Comparison of ENCODE assay signal across 18 cellular contexts in genomic region chr2:12033494-12033893, GRCh38.
DNase-seq lines count a peak whose midpoint lies in the region; ATAC-seq, FAIRE-seq and TF ChIP-seq lines count a peak whose summit lies in the region.
"Had no signal": no experiment of that assay in that cellular context is flagged by ENCODE, and none has a peak within 500 bp of the region (broad histone marks: within the 10 kb centered on the region; RNA-seq: fewer than 3 reads in every experiment).

No MANE protein-coding gene starts in this region.

- no peak for ATAC-seq in stimulated activated memory B cell treated with anti-CD40 and anti-IgM and Interleukin-4, amounts not matched to agents 10 μg/mL and 1 μg/mL and 100 μg/mL, for 72 hours

- no peaks in the 10 kb centered on the region for H4K20me1 ChIP-seq in BLaER1 treated with 17β-estradiol and CSF1 and Interleukin-3, amounts not matched to agents 10 nM and 100 nM
- no peaks in the 10 kb centered on the region for H4K20me1 ChIP-seq in astrocyte (ENCODE audit: insufficient read depth, low read length)

- peak overlapping the region in 5 of 11 experiments; percentile 1 to 77 (median 67); a peak in 9 of 22 replicates for H3K27ac ChIP-seq in BLaER1 treated with 17β-estradiol and CSF1 and Interleukin-3, amounts not matched to agents 10 nM and 100 nM
- H3K27ac ChIP-seq in astrocyte (ENCODE audit: low read depth, low read length): no peak overlapping the region
- H3K27ac ChIP-seq: RWPE1 had no signal

- H3K9me3 Mint-ChIP-seq in astrocyte (ENCODE audit: unreplicated experiment): peaks cover 11% of the 10 kb centered on the region
- H3K9me3 Mint-ChIP-seq in stimulated activated memory B cell treated with anti-CD40 and anti-IgM and Interleukin-4, amounts not matched to agents 10 μg/mL and 1 μg/mL and 100 μg/mL, for 72 hours: peaks cover 5% of the 10 kb centered on the region

- H3K27ac Mint-ChIP-seq in astrocyte (ENCODE audit: unreplicated experiment): no peak overlapping the region
- H3K27ac Mint-ChIP-seq in stimulated activated memory B cell treated with anti-CD40 and anti-IgM and Interleukin-4, amounts not matched to agents 10 μg/mL and 1 μg/mL and 100 μg/mL, for 72 hours: peak overlapping the region; percentile 48

- peak; percentile 27 for DNase-seq in NAMALWA (ENCODE audit: low spot score)
- no peak for DNase-seq in astrocyte (ENCODE audit: low read depth)
- DNase-seq in ureter (ENCODE audit: low spot score): no peak
- no peak for DNase-seq in germinal center (ENCODE audit: low spot score)
- no peak for DNase-seq in GM10266 (ENCODE audit: extremely low spot score)
- DNase-seq: ACHN, GF-D8, GOT3, KG1, NCI-H1417 treated with DMSO at 0.1 percent for 48 hours, NCI-H187 treated with DMSO at 0.1 percent for 48 hours, NCI-H2227 treated with DMSO at 0.1 percent for 48 hours, NCI-H510A treated with DMSO at 0.1 percent for 48 hours, NCI-H774, SIG-M5 had no signal

- H3K9me3 ChIP-seq in BLaER1 treated with 17β-estradiol and CSF1 and Interleukin-3, amounts not matched to agents 10 nM and 100 nM (replicated peaks in 1 of 11): peaks cover 4 to 25% (median 14%) of the 10 kb centered on the region in 11 experiments
- no peaks in the 10 kb centered on the region for H3K9me3 ChIP-seq in astrocyte (ENCODE audit: insufficient read depth, low read depth, low read length)

- peaks cover 5% of the 10 kb centered on the region for H3K36me3 Mint-ChIP-seq in astrocyte (ENCODE audit: low read depth, unreplicated experiment)
- H3K36me3 Mint-ChIP-seq in stimulated activated memory B cell treated with anti-CD40 and anti-IgM and Interleukin-4, amounts not matched to agents 10 μg/mL and 1 μg/mL and 100 μg/mL, for 72 hours: peaks cover 2% of the 10 kb centered on the region

- TF ChIP-seq CTCF in astrocyte (IDR thresholded peaks at IDR 0.05; ENCODE audit: insufficient read depth, low read depth, low read length) (no peak), GM10266 (IDR thresholded peaks at IDR 0.05; ENCODE audit: control insufficient read depth, insufficient read depth, low read depth, missing control alignments) (no peak)

- H3K4me3 Mint-ChIP-seq in astrocyte (ENCODE audit: unreplicated experiment): no peak overlapping the region
- H3K4me3 Mint-ChIP-seq in stimulated activated memory B cell treated with anti-CD40 and anti-IgM and Interleukin-4, amounts not matched to agents 10 μg/mL and 1 μg/mL and 100 μg/mL, for 72 hours: no peak overlapping the region

- H3K4me2 ChIP-seq in BLaER1 treated with 17β-estradiol and CSF1 and Interleukin-3, amounts not matched to agents 10 nM and 100 nM: peak overlapping the region; percentile 3 to 89 (median 64); a peak in 19 of 22 replicates
- H3K4me2 ChIP-seq in astrocyte (ENCODE audit: low read length): peak overlapping the region; percentile 5

- peaks cover 5 to 67% (median 60%) of the 10 kb centered on the region in 10 experiments; a peak in 19 of 20 replicates for H3K4me1 ChIP-seq in BLaER1 treated with 17β-estradiol and CSF1 and Interleukin-3, amounts not matched to agents 10 nM and 100 nM
- H3K4me1 ChIP-seq in astrocyte (ENCODE audit: insufficient read depth, low read length): peaks cover 4% of the 10 kb centered on the region

- peaks cover 0 to 33% (median 0%) of the 10 kb centered on the region in 11 experiments; a peak in 5 of 22 replicates for H3K27me3 ChIP-seq in BLaER1 treated with 17β-estradiol and CSF1 and Interleukin-3, amounts not matched to agents 10 nM and 100 nM
- H3K27me3 ChIP-seq in astrocyte (ENCODE audit: insufficient read depth, low read length): no peaks in the 10 kb centered on the region

- peak overlapping the region in 2 of 11 experiments; percentile 39 to 66; a peak in 4 of 22 replicates for H3K9ac ChIP-seq in BLaER1 treated with 17β-estradiol and CSF1 and Interleukin-3, amounts not matched to agents 10 nM and 100 nM
- no peak overlapping the region for H3K9ac ChIP-seq in astrocyte (ENCODE audit: low read length)

- no peaks in the 10 kb centered on the region for H3K79me2 ChIP-seq in astrocyte (ENCODE audit: insufficient read depth, low read length)

- no peak overlapping the region for H3K4me3 ChIP-seq in BLaER1 treated with 17β-estradiol and CSF1 and Interleukin-3, amounts not matched to agents 10 nM and 100 nM
- no peak overlapping the region for H3K4me3 ChIP-seq in astrocyte (ENCODE audit: insufficient read depth, low read depth, low read length)

- peaks cover 12% of the 10 kb centered on the region for H3K4me1 Mint-ChIP-seq in astrocyte (ENCODE audit: low read depth, unreplicated experiment)
- peaks cover 66% of the 10 kb centered on the region for H3K4me1 Mint-ChIP-seq in stimulated activated memory B cell treated with anti-CD40 and anti-IgM and Interleukin-4, amounts not matched to agents 10 μg/mL and 1 μg/mL and 100 μg/mL, for 72 hours

- peaks cover 0 to 3% (median 0%) of the 10 kb centered on the region in 11 experiments; a peak in 1 of 22 replicates for H3K36me3 ChIP-seq in BLaER1 treated with 17β-estradiol and CSF1 and Interleukin-3, amounts not matched to agents 10 nM and 100 nM
- no peaks in the 10 kb centered on the region for H3K36me3 ChIP-seq in astrocyte (ENCODE audit: insufficient read depth, low read length)

- no peak for FAIRE-seq in astrocyte (lab: Jason Lieb, UNC)

- no peak overlapping the region for H2AFZ ChIP-seq in astrocyte (ENCODE audit: low read depth, low read length)

- peaks cover 2% of the 10 kb centered on the region for H3K27me3 Mint-ChIP-seq in astrocyte (ENCODE audit: low read depth, unreplicated experiment)
- no peaks in the 10 kb centered on the region for H3K27me3 Mint-ChIP-seq in stimulated activated memory B cell treated with anti-CD40 and anti-IgM and Interleukin-4, amounts not matched to agents 10 μg/mL and 1 μg/mL and 100 μg/mL, for 72 hours
